Comparison of ENCODE assay signal across 19 cellular contexts in genomic region chr3:9441501-9442221, GRCh38.
"Had no signal": no experiment of that assay in that cellular context is flagged by ENCODE, and none has a peak within 500 bp of the region (broad histone marks: within the 10 kb centered on the region; RNA-seq: fewer than 3 reads in every experiment).

No MANE protein-coding gene starts in this region.

- H3K4me3 ChIP-seq: ascending aorta, coronary artery, lung, thyroid gland had no signal

- ATAC-seq: activated CD8-positive, alpha-beta memory T cell treated with anti-CD3 and anti-CD28 coated beads, Interleukin-2, amount 10 ng/mL, durations not matched to agents 7 days and 5 days; esophagus mucosa; foreskin keratinocyte; left colon had no signal

- H3K9me3 Mint-ChIP-seq: activated CD4-positive, alpha-beta memory T cell treated with anti-CD3 and anti-CD28 coated beads, Interleukin-2, amount 10 ng/mL, durations not matched to agents 7 days and 5 days; central memory CD8-positive, alpha-beta T cell; nephron; T-helper 2 cell treated with Interferon-gamma antibody and Interleukin-4, amounts not matched to agents 5 μg/mL and 100 μg/mL, for 36 hours had no signal

- DNase-seq: activated CD4-positive, alpha-beta memory T cell treated with anti-CD3 and anti-CD28 coated beads, Interleukin-2, amount 10 ng/mL, durations not matched to agents 7 days and 5 days; activated CD4-positive, alpha-beta T cell treated with anti-CD3 and anti-CD28 coated beads for 48 hours; activated CD8-positive, alpha-beta memory T cell treated with anti-CD3 and anti-CD28 coated beads, Interleukin-2, amount 10 ng/mL, durations not matched to agents 7 days and 5 days; activated gamma-delta T cell; foreskin keratinocyte; hypothalamus; islet precursor cell; left colon; midbrain; stimulated activated CD8-positive, alpha-beta memory T cell treated with anti-CD3 and anti-CD28 coated beads, Interleukin-4, amount 100 ng/mL, for 48 hours; stimulated activated naive CD4-positive, alpha-beta T cell; thyroid gland had no signal

- H3K27me3 Mint-ChIP-seq: activated CD4-positive, alpha-beta memory T cell treated with anti-CD3 and anti-CD28 coated beads, Interleukin-2, amount 10 ng/mL, durations not matched to agents 7 days and 5 days; activated CD8-positive, alpha-beta memory T cell treated with anti-CD3 and anti-CD28 coated beads, Interleukin-2, amount 10 ng/mL, durations not matched to agents 7 days and 5 days; central memory CD8-positive, alpha-beta T cell had no signal

- H3K27ac Mint-ChIP-seq: activated CD4-positive, alpha-beta memory T cell treated with anti-CD3 and anti-CD28 coated beads, Interleukin-2, amount 10 ng/mL, durations not matched to agents 7 days and 5 days; activated CD8-positive, alpha-beta memory T cell treated with anti-CD3 and anti-CD28 coated beads, Interleukin-2, amount 10 ng/mL, durations not matched to agents 7 days and 5 days; nephron; T-helper 2 cell treated with Interferon-gamma antibody and Interleukin-4, amounts not matched to agents 5 μg/mL and 100 μg/mL, for 36 hours had no signal

- H3K4me3 Mint-ChIP-seq: activated CD4-positive, alpha-beta memory T cell treated with anti-CD3 and anti-CD28 coated beads, Interleukin-2, amount 10 ng/mL, durations not matched to agents 7 days and 5 days; activated CD8-positive, alpha-beta memory T cell treated with anti-CD3 and anti-CD28 coated beads, Interleukin-2, amount 10 ng/mL, durations not matched to agents 7 days and 5 days; central memory CD8-positive, alpha-beta T cell; nephron; T-helper 2 cell treated with Interferon-gamma antibody and Interleukin-4, amounts not matched to agents 5 μg/mL and 100 μg/mL, for 36 hours had no signal

- H3K4me1 Mint-ChIP-seq: activated CD4-positive, alpha-beta memory T cell treated with anti-CD3 and anti-CD28 coated beads, Interleukin-2, amount 10 ng/mL, durations not matched to agents 7 days and 5 days; activated CD8-positive, alpha-beta memory T cell treated with anti-CD3 and anti-CD28 coated beads, Interleukin-2, amount 10 ng/mL, durations not matched to agents 7 days and 5 days; nephron had no signal
